In genomic region chr17:72492941-72493340, GRCh38 we compare ENCODE assay signal across 8 cellular contexts.
"Had no signal": no experiment of that assay in that cellular context is flagged by ENCODE, and none has a peak within 500 bp of the region (broad histone marks: within the 10 kb centered on the region; RNA-seq: fewer than 3 reads in every experiment).

No MANE protein-coding gene starts in this region.

- H3K4me3 ChIP-seq: GM12878 had no signal

- DNase-seq: GDM1, GF-D8 had no signal

- ATAC-seq: GM12878 had no signal

- FAIRE-seq: G401.6, GM12878, GM12891, GM12892, GM18507, GM19239 had no signal
